ENCODE assay signal across 28 cellular contexts in the genomic region with DNA sequence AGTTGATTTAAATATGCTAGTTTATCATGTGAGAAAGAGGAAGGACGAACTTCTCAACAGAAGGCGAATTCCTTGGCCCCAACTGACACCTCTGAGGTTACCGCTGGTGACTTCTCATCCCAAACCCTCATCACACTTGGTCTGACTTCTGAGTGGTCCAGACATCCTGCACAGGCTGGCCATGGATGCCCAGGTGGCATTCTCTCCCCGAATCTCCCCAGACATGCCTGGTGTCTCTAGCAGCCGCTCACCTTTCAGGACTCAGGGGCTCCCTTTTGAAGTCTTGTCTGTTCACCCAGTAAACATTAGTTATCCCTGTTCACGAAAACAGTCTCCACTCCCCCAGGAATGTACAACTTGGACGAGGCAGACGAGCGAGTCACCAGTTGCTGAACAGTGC.
"Had no signal": no experiment of that assay in that cellular context is flagged by ENCODE, and none has a peak within 500 bp of the region (broad histone marks: within the 10 kb centered on the region; RNA-seq: fewer than 3 reads in every experiment).

No MANE protein-coding gene starts in this region.

- H3K27me3 ChIP-seq: ascending aorta, cardiac muscle cell, colonic mucosa had no signal

- H3K27ac ChIP-seq: ascending aorta, breast epithelium, cardiac muscle cell, colonic mucosa, epithelial cell of prostate, esophagus squamous epithelium, gastroesophageal sphincter had no signal

- H3K36me3 Mint-ChIP-seq: activated naive CD4-positive, alpha-beta T cell treated with anti-CD3 and anti-CD28 coated beads, Interleukin-2, amount 10 ng/mL, durations not matched to agents 7 days and 5 days; activated naive CD4-positive, alpha-beta T cell treated with anti-CD3 and anti-CD28 coated beads, Interleukin-2, amount 50 U/mL, for 72 hours; activated naive CD8-positive, alpha-beta T cell treated with anti-CD3 and anti-CD28 coated beads, Interleukin-2, amount 10 ng/mL, durations not matched to agents 7 days and 5 days; brain had no signal

- H3K4me1 ChIP-seq: ascending aorta, breast epithelium, colonic mucosa, esophagus squamous epithelium, gastroesophageal sphincter had no signal

- H3K27me3 Mint-ChIP-seq: activated CD4-positive, alpha-beta T cell treated with anti-CD3 and anti-CD28 coated beads for 36 hours; activated naive CD4-positive, alpha-beta T cell treated with anti-CD3 and anti-CD28 coated beads, Interleukin-2, amount 10 ng/mL, durations not matched to agents 7 days and 5 days; activated naive CD8-positive, alpha-beta T cell treated with anti-CD3 and anti-CD28 coated beads, Interleukin-2, amount 10 ng/mL, durations not matched to agents 7 days and 5 days; activated T-cell treated with anti-CD3 and anti-CD28 coated beads, Interleukin-2, amount 50 U/mL, for 24 hours; brain had no signal

- H3K36me3 ChIP-seq: ascending aorta, breast epithelium, cardiac muscle cell, colonic mucosa, esophagus squamous epithelium, gastroesophageal sphincter had no signal

- H3K4me3 Mint-ChIP-seq: activated CD4-positive, alpha-beta memory T cell treated with anti-CD3 and anti-CD28 coated beads, Interleukin-2, amount 10 ng/mL, durations not matched to agents 7 days and 5 days; activated CD4-positive, alpha-beta T cell treated with anti-CD3 and anti-CD28 coated beads for 36 hours; activated CD4-positive, alpha-beta T cell treated with anti-CD3 and anti-CD28 coated beads, Interleukin-2, amount 10 ng/mL, durations not matched to agents 7 days and 5 days; activated naive CD4-positive, alpha-beta T cell treated with anti-CD3 and anti-CD28 coated beads, Interleukin-2, amount 10 ng/mL, durations not matched to agents 7 days and 5 days; activated naive CD8-positive, alpha-beta T cell treated with anti-CD3 and anti-CD28 coated beads, Interleukin-2, amount 10 ng/mL, durations not matched to agents 7 days and 5 days; activated T-cell treated with anti-CD3 and anti-CD28 coated beads, Interleukin-2, amount 50 U/mL, for 24 hours; activated T-cell treated with anti-CD3 and anti-CD28 coated beads, Interleukin-2, amount 50 U/mL, for 72 hours; brain had no signal

- H3K9me3 Mint-ChIP-seq: activated CD4-positive, alpha-beta memory T cell treated with anti-CD3 and anti-CD28 coated beads, Interleukin-2, amount 10 ng/mL, durations not matched to agents 7 days and 5 days; activated CD4-positive, alpha-beta T cell treated with anti-CD3 and anti-CD28 coated beads, Interleukin-2, amount 10 ng/mL, durations not matched to agents 7 days and 5 days; activated naive CD4-positive, alpha-beta T cell treated with anti-CD3 and anti-CD28 coated beads, Interleukin-2, amount 10 ng/mL, durations not matched to agents 7 days and 5 days; activated naive CD4-positive, alpha-beta T cell treated with anti-CD3 and anti-CD28 coated beads, Interleukin-2, amount 50 U/mL, for 72 hours; activated naive CD8-positive, alpha-beta T cell treated with anti-CD3 and anti-CD28 coated beads, Interleukin-2, amount 10 ng/mL, durations not matched to agents 7 days and 5 days; activated T-cell treated with anti-CD3 and anti-CD28 coated beads, Interleukin-2, amount 50 U/mL, for 24 hours; activated T-cell treated with anti-CD3 and anti-CD28 coated beads, Interleukin-2, amount 50 U/mL, for 72 hours had no signal

- H3K9me3 ChIP-seq: ascending aorta, breast epithelium, colonic mucosa, esophagus squamous epithelium, gastroesophageal sphincter had no signal

- DNase-seq: activated CD4-positive, alpha-beta memory T cell treated with anti-CD3 and anti-CD28 coated beads, Interleukin-2, amount 10 ng/mL, durations not matched to agents 7 days and 5 days; activated CD4-positive, alpha-beta T cell treated with anti-CD3 and anti-CD28 coated beads for 36 hours; activated CD4-positive, alpha-beta T cell treated with anti-CD3 and anti-CD28 coated beads, Interleukin-2, amount 10 ng/mL, durations not matched to agents 7 days and 5 days; activated CD4-positive, alpha-beta T cell treated with anti-CD3 and anti-CD28 coated beads, Interleukin-2, amount 50 U/mL, for 4 hours; activated CD4-positive, CD25-positive, alpha-beta regulatory T cell; activated CD4-positive, CD25-positive, alpha-beta regulatory T cell treated with anti-CD3 and anti-CD28 coated beads, Interleukin-2, amount 50 U/mL, for 72 hours; activated CD8-positive, alpha-beta memory T cell treated with anti-CD3 and anti-CD28 coated beads, Interleukin-2, amount 50 U/mL, for 48 hours; activated gamma-delta T cell; activated naive CD4-positive, alpha-beta T cell; activated naive CD4-positive, alpha-beta T cell treated with anti-CD3 and anti-CD28 coated beads, Interleukin-2, amount 10 ng/mL, durations not matched to agents 7 days and 5 days; activated naive CD8-positive, alpha-beta T cell treated with anti-CD3 and anti-CD28 coated beads, Interleukin-2, amount 10 ng/mL, durations not matched to agents 7 days and 5 days; activated T-cell treated with anti-CD3 and anti-CD28 coated beads for 4 hours; activated T-cell treated with anti-CD3 and anti-CD28 coated beads, Interleukin-2, amount 50 U/mL, for 24 hours; activated T-cell treated with anti-CD3 and anti-CD28 coated beads, Interleukin-2, amount 50 U/mL, for 72 hours; central memory CD4-positive, alpha-beta T cell; cerebellar nuclear complex; colonic mucosa; effector CD8-positive, alpha-beta T cell; esophagus squamous epithelium; foreskin melanocyte; T-helper 2 cell had no signal

- H3K4me1 Mint-ChIP-seq: activated CD4-positive, alpha-beta memory T cell treated with anti-CD3 and anti-CD28 coated beads, Interleukin-2, amount 10 ng/mL, durations not matched to agents 7 days and 5 days; activated CD4-positive, alpha-beta T cell treated with anti-CD3 and anti-CD28 coated beads for 36 hours; activated CD4-positive, alpha-beta T cell treated with anti-CD3 and anti-CD28 coated beads, Interleukin-2, amount 10 ng/mL, durations not matched to agents 7 days and 5 days; activated naive CD4-positive, alpha-beta T cell treated with anti-CD3 and anti-CD28 coated beads, Interleukin-2, amount 10 ng/mL, durations not matched to agents 7 days and 5 days; activated naive CD8-positive, alpha-beta T cell treated with anti-CD3 and anti-CD28 coated beads, Interleukin-2, amount 10 ng/mL, durations not matched to agents 7 days and 5 days had no signal

- H3K27ac Mint-ChIP-seq: activated CD4-positive, alpha-beta memory T cell treated with anti-CD3 and anti-CD28 coated beads, Interleukin-2, amount 10 ng/mL, durations not matched to agents 7 days and 5 days; activated CD4-positive, alpha-beta T cell treated with anti-CD3 and anti-CD28 coated beads for 36 hours; activated CD4-positive, alpha-beta T cell treated with anti-CD3 and anti-CD28 coated beads, Interleukin-2, amount 10 ng/mL, durations not matched to agents 7 days and 5 days; activated naive CD4-positive, alpha-beta T cell treated with anti-CD3 and anti-CD28 coated beads, Interleukin-2, amount 10 ng/mL, durations not matched to agents 7 days and 5 days; activated naive CD4-positive, alpha-beta T cell treated with anti-CD3 and anti-CD28 coated beads, Interleukin-2, amount 50 U/mL, for 72 hours; activated naive CD8-positive, alpha-beta T cell treated with anti-CD3 and anti-CD28 coated beads, Interleukin-2, amount 10 ng/mL, durations not matched to agents 7 days and 5 days; activated T-cell treated with anti-CD3 and anti-CD28 coated beads, Interleukin-2, amount 50 U/mL, for 24 hours; activated T-cell treated with anti-CD3 and anti-CD28 coated beads, Interleukin-2, amount 50 U/mL, for 72 hours; brain had no signal

- H3K4me3 ChIP-seq: ascending aorta, breast epithelium, cardiac muscle cell, colonic mucosa, esophagus squamous epithelium, gastroesophageal sphincter had no signal

- ATAC-seq: activated CD4-positive, alpha-beta T cell treated with anti-CD3 and anti-CD28 coated beads for 36 hours; activated naive CD4-positive, alpha-beta T cell treated with anti-CD3 and anti-CD28 coated beads, Interleukin-2, amount 50 U/mL, for 72 hours; activated T-cell treated with anti-CD3 and anti-CD28 coated beads, Interleukin-2, amount 50 U/mL, for 72 hours; gastroesophageal sphincter had no signal
